ENCODE assay signal across 25 cellular contexts in genomic region chr19:43540381-43540780, GRCh38. TPM values are rescaled to one million over a fixed set of nuclear protein-coding genes. Genes with fewer than 3 reads are reported as not detected.
"Had no signal": no experiment of that assay in that cellular context is flagged by ENCODE, and none has a peak within 500 bp of the region (broad histone marks: within the 10 kb centered on the region; RNA-seq: fewer than 3 reads in every experiment).

No MANE protein-coding gene starts in this region.

- H3K4me3 Mint-ChIP-seq: IgD-negative memory B cell had no signal

- DNase-seq: KBM-7, MV-4-11, NCI-H1048, NCI-H1105, NCI-H1417, NCI-H146, NCI-H1694 treated with DMSO at 0.1 percent for 48 hours, NCI-H1930, NCI-H2081 treated with DMSO at 0.1 percent for 48 hours, NCI-H2171, NCI-H226, NCI-H446, NCI-H510A, NCI-H524 treated with DMSO at 0.1 percent for 48 hours, NCI-H69, NCI-H774, RPMI8226, SHP77, SK-N-SH, SW 1271 had no signal

- H3K9me3 ChIP-seq: SK-N-SH had no signal

- H3K9ac ChIP-seq: SK-N-SH had no signal

- H3K27ac ChIP-seq: HL-60 had no signal

- H3K27ac Mint-ChIP-seq: IgD-negative memory B cell had no signal

- H3K27me3 Mint-ChIP-seq: IgD-negative memory B cell had no signal

RNA-seq across cellular contexts. Expression of gene ZNF575, which starts 7.4 kb away (rescaled TPM):
- total RNA-seq: LHCN-M2, SK-MEL-5 had no signal

RNA-seq across cellular contexts. Expression of gene PINLYP, which starts 35.2 kb away (rescaled TPM):
- total RNA-seq: MCF 10A, SK-MEL-5 had no signal
- polyA plus RNA-seq: IgD-negative memory B cell had no signal
